1 cellular context compared by ENCODE assay signal in genomic region chr5:95857185-95857945, GRCh38.
TF ChIP-seq lines count a peak whose summit lies in the region.

No MANE protein-coding gene starts in this region.

TF ChIP-seq in HepG2, 621 proteins besides CTCF, POLR2A, EP300 and RAD21 (continued from another document and continues in another):
- TF ChIP-seq, protein P1, sequence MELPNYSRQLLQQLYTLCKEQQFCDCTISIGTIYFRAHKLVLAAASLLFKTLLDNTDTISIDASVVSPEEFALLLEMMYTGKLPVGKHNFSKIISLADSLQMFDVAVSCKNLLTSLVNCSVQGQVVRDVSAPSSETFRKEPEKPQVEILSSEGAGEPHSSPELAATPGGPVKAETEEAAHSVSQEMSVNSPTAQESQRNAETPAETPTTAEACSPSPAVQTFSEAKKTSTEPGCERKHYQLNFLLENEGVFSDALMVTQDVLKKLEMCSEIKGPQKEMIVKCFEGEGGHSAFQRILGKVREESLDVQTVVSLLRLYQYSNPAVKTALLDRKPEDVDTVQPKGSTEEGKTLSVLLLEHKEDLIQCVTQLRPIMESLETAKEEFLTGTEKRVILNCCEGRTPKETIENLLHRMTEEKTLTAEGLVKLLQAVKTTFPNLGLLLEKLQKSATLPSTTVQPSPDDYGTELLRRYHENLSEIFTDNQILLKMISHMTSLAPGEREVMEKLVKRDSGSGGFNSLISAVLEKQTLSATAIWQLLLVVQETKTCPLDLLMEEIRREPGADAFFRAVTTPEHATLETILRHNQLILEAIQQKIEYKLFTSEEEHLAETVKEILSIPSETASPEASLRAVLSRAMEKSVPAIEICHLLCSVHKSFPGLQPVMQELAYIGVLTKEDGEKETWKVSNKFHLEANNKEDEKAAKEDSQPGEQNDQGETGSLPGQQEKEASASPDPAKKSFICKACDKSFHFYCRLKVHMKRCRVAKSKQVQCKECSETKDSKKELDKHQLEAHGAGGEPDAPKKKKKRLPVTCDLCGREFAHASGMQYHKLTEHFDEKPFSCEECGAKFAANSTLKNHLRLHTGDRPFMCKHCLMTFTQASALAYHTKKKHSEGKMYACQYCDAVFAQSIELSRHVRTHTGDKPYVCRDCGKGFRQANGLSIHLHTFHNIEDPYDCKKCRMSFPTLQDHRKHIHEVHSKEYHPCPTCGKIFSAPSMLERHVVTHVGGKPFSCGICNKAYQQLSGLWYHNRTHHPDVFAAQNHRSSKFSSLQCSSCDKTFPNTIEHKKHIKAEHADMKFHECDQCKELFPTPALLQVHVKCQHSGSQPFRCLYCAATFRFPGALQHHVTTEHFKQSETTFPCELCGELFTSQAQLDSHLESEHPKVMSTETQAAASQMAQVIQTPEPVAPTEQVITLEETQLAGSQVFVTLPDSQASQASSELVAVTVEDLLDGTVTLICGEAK (IDR thresholded peaks at IDR 0.05): no peak
- TF ChIP-seq, protein P1 (CRISPR knock-in tag; IDR thresholded peaks at IDR 0.05): peak; percentile 87
- TF ChIP-seq, protein P2, sequence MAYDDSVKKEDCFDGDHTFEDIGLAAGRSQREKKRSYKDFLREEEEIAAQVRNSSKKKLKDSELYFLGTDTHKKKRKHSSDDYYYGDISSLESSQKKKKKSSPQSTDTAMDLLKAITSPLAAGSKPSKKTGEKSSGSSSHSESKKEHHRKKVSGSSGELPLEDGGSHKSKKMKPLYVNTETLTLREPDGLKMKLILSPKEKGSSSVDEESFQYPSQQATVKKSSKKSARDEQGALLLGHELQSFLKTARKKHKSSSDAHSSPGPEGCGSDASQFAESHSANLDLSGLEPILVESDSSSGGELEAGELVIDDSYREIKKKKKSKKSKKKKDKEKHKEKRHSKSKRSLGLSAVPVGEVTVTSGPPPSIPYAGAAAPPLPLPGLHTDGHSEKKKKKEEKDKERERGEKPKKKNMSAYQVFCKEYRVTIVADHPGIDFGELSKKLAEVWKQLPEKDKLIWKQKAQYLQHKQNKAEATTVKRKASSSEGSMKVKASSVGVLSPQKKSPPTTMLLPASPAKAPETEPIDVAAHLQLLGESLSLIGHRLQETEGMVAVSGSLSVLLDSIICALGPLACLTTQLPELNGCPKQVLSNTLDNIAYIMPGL (CRISPR knock-in tag; IDR thresholded peaks at IDR 0.05; ENCODE audit: borderline replicate concordance in 1 of 2, low read depth in 1 of 2): peak; percentile 39 to 41; a peak in 2 of 4 replicates
- TF ChIP-seq MYPOP (CRISPR knock-in tag; IDR thresholded peaks at IDR 0.05): peak; percentile 81; the same call in 1 of the 2 replicates
- TF ChIP-seq RBAK (CRISPR knock-in tag; IDR thresholded peaks at IDR 0.05): 0 out of 2 replicates have a peak, but pooled peaks have one; percentile 23
- TF ChIP-seq NFYB (CRISPR knock-in tag; IDR thresholded peaks at IDR 0.05): peak; percentile 35; the same call in 1 of the 2 replicates
- TF ChIP-seq GTF3A (CRISPR knock-in tag; conservative IDR thresholded peaks at IDR 0.05): no peak
- peak; percentile 78 for TF ChIP-seq ZGPAT (CRISPR knock-in tag; IDR thresholded peaks at IDR 0.05)
- no peak for TF ChIP-seq ZNF75D (CRISPR knock-in tag; IDR thresholded peaks at IDR 0.05; ENCODE audit: borderline replicate concordance)
- peak; percentile 82; the same call in 1 of the 2 replicates for TF ChIP-seq KDM5B (CRISPR knock-in tag; IDR thresholded peaks at IDR 0.05; ENCODE audit: borderline replicate concordance)
- no peak for TF ChIP-seq CEBPZ (IDR thresholded peaks at IDR 0.05; ENCODE audit: low read length)
- TF ChIP-seq, protein P3, sequence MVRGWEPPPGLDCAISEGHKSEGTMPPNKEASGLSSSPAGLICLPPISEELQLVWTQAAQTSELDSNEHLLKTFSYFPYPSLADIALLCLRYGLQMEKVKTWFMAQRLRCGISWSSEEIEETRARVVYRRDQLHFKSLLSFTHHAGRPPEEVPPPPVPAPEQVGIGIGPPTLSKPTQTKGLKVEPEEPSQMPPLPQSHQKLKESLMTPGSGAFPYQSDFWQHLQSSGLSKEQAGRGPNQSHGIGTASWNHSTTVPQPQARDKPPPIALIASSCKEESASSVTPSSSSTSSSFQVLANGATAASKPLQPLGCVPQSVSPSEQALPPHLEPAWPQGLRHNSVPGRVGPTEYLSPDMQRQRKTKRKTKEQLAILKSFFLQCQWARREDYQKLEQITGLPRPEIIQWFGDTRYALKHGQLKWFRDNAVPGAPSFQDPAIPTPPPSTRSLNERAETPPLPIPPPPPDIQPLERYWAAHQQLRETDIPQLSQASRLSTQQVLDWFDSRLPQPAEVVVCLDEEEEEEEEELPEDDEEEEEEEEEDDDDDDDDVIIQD (CRISPR knock-in tag; IDR thresholded peaks at IDR 0.05; ENCODE audit: low read depth): peak; percentile 91
- no peak for TF ChIP-seq ZNF816 (CRISPR knock-in tag; IDR thresholded peaks at IDR 0.05; ENCODE audit: borderline replicate concordance)
- TF ChIP-seq, protein P4, sequence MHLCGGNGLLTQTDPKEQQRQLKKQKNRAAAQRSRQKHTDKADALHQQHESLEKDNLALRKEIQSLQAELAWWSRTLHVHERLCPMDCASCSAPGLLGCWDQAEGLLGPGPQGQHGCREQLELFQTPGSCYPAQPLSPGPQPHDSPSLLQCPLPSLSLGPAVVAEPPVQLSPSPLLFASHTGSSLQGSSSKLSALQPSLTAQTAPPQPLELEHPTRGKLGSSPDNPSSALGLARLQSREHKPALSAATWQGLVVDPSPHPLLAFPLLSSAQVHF (CRISPR knock-in tag; IDR thresholded peaks at IDR 0.05): no peak
- peak; percentile 65; the same call in 1 of the 2 replicates for TF ChIP-seq ZNF274 (CRISPR knock-in tag; IDR thresholded peaks at IDR 0.05)
- 0 out of 2 replicates have a peak, but pooled peaks have one; percentile 43 for TF ChIP-seq AKAP8 (CRISPR knock-in tag; IDR thresholded peaks at IDR 0.05)
- TF ChIP-seq, protein P5, sequence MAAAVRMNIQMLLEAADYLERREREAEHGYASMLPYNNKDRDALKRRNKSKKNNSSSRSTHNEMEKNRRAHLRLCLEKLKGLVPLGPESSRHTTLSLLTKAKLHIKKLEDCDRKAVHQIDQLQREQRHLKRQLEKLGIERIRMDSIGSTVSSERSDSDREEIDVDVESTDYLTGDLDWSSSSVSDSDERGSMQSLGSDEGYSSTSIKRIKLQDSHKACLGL (CRISPR knock-in tag; IDR thresholded peaks at IDR 0.05): 0 out of 2 replicates have a peak, but pooled peaks have one; percentile 55
- TF ChIP-seq DNMT3B (CRISPR knock-in tag; conservative IDR thresholded peaks at IDR 0.05): peak; percentile 98
- TF ChIP-seq, protein P6, sequence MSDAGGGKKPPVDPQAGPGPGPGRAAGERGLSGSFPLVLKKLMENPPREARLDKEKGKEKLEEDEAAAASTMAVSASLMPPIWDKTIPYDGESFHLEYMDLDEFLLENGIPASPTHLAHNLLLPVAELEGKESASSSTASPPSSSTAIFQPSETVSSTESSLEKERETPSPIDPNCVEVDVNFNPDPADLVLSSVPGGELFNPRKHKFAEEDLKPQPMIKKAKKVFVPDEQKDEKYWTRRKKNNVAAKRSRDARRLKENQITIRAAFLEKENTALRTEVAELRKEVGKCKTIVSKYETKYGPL (CRISPR knock-in tag; IDR thresholded peaks at IDR 0.05): 0 out of 2 replicates have a peak, but pooled peaks have one; percentile 26
- TF ChIP-seq ZBTB8A (CRISPR knock-in tag; IDR thresholded peaks at IDR 0.05; ENCODE audit: borderline replicate concordance, low read depth): peak; percentile 52; the same call in 1 of the 2 replicates
- TF ChIP-seq ZNF768 (CRISPR knock-in tag; IDR thresholded peaks at IDR 0.05): peak; percentile 30; the same call in 1 of the 2 replicates
- peak; percentile 83; the same call in 1 of the 2 replicates for TF ChIP-seq FOXK1 (CRISPR knock-in tag; IDR thresholded peaks at IDR 0.05; ENCODE audit: borderline replicate concordance, low read depth)
- TF ChIP-seq ZNF160 (CRISPR knock-in tag; IDR thresholded peaks at IDR 0.05): 0 out of 2 replicates have a peak, but pooled peaks have one; percentile 44
- TF ChIP-seq, protein P7, sequence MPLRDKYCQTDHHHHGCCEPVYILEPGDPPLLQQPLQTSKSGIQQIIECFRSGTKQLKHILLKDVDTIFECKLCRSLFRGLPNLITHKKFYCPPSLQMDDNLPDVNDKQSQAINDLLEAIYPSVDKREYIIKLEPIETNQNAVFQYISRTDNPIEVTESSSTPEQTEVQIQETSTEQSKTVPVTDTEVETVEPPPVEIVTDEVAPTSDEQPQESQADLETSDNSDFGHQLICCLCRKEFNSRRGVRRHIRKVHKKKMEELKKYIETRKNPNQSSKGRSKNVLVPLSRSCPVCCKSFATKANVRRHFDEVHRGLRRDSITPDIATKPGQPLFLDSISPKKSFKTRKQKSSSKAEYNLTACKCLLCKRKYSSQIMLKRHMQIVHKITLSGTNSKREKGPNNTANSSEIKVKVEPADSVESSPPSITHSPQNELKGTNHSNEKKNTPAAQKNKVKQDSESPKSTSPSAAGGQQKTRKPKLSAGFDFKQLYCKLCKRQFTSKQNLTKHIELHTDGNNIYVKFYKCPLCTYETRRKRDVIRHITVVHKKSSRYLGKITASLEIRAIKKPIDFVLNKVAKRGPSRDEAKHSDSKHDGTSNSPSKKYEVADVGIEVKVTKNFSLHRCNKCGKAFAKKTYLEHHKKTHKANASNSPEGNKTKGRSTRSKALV (CRISPR knock-in tag; IDR thresholded peaks at IDR 0.05): no peak
- 0 out of 2 replicates have a peak, but pooled peaks have one; percentile 27 for TF ChIP-seq PHF20 (CRISPR knock-in tag; IDR thresholded peaks at IDR 0.05)
